ENCODE assay signal across 15 cellular contexts in the genomic region with DNA sequence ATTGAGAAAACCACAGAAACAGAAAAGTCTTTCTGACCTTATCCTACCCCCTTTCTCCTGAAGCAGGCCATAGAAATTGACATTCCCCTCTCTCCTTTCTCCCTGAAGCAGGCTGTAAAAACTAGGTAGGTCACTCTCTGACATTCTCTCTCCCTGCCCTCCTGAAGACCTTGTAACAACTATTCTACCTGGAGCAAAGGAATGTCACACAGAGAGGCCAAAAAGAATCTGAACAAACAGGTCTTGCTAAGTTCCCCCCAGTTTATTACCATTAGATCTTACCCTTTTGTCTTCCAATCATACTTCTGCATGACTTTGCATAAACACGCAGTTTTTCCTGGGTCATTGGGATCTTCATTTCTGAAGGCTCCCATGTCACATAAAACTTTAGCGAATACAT.
"Had no signal": no experiment of that assay in that cellular context is flagged by ENCODE, and none has a peak within 500 bp of the region (broad histone marks: within the 10 kb centered on the region; RNA-seq: fewer than 3 reads in every experiment).

No MANE protein-coding gene starts in this region.

- H3K27ac ChIP-seq: dorsolateral prefrontal cortex, esophagus squamous epithelium, neutrophil, right atrium auricular region, tibial artery had no signal

- H3K27me3 Mint-ChIP-seq: activated CD8-positive, alpha-beta memory T cell treated with anti-CD3 and anti-CD28 coated beads, Interleukin-2, amount 10 ng/mL, durations not matched to agents 7 days and 5 days; activated naive CD8-positive, alpha-beta T cell treated with anti-CD3 and anti-CD28 coated beads, Interleukin-2, amount 10 ng/mL, durations not matched to agents 7 days and 5 days had no signal

- H3K36me3 ChIP-seq: esophagus squamous epithelium, neutrophil, right atrium auricular region, tibial artery had no signal

- H3K4me1 ChIP-seq: esophagus squamous epithelium, right atrium auricular region, tibial artery had no signal

- H3K9me3 ChIP-seq: esophagus squamous epithelium, neutrophil, right atrium auricular region, tibial artery had no signal

- ATAC-seq: activated CD4-positive, CD25-positive, alpha-beta regulatory T cell treated with anti-CD3 and anti-CD28 coated beads, Interleukin-2, amount 50 U/mL, for 24 hours; activated CD8-positive, alpha-beta memory T cell treated with anti-CD3 and anti-CD28 coated beads, Interleukin-2, amount 10 ng/mL, durations not matched to agents 7 days and 5 days; activated T-cell treated with anti-CD3 and anti-CD28 coated beads, Interleukin-2, amount 50 U/mL, for 4 hours had no signal

- H3K4me1 Mint-ChIP-seq: naive B cell had no signal

- H3K9me3 Mint-ChIP-seq: activated T-cell treated with anti-CD3 and anti-CD28 coated beads, Interleukin-2, amount 50 U/mL, for 4 hours; T-helper 2 cell treated with Interferon-gamma antibody and Interleukin-4, amounts not matched to agents 5 μg/mL and 100 μg/mL, for 36 hours had no signal

- H3K27ac Mint-ChIP-seq: activated CD8-positive, alpha-beta memory T cell treated with anti-CD3 and anti-CD28 coated beads, Interleukin-2, amount 10 ng/mL, durations not matched to agents 7 days and 5 days; activated naive CD8-positive, alpha-beta T cell treated with anti-CD3 and anti-CD28 coated beads, Interleukin-2, amount 10 ng/mL, durations not matched to agents 7 days and 5 days; naive B cell; T-helper 2 cell treated with Interferon-gamma antibody and Interleukin-4, amounts not matched to agents 5 μg/mL and 100 μg/mL, for 36 hours had no signal

- H3K4me3 ChIP-seq: dorsolateral prefrontal cortex, esophagus squamous epithelium, right atrium auricular region, tibial artery had no signal

- H3K27me3 ChIP-seq: dorsolateral prefrontal cortex, esophagus squamous epithelium, neutrophil, right atrium auricular region, tibial artery had no signal

- H3K4me3 Mint-ChIP-seq: activated CD8-positive, alpha-beta memory T cell treated with anti-CD3 and anti-CD28 coated beads, Interleukin-2, amount 10 ng/mL, durations not matched to agents 7 days and 5 days; activated T-cell treated with anti-CD3 and anti-CD28 coated beads, Interleukin-2, amount 50 U/mL, for 4 hours; naive B cell; T-helper 2 cell treated with Interferon-gamma antibody and Interleukin-4, amounts not matched to agents 5 μg/mL and 100 μg/mL, for 36 hours had no signal

- DNase-seq: activated CD8-positive, alpha-beta memory T cell treated with anti-CD3 and anti-CD28 coated beads, Interleukin-2, amount 10 ng/mL, durations not matched to agents 7 days and 5 days; activated gamma-delta T cell; activated naive CD8-positive, alpha-beta T cell treated with anti-CD3 and anti-CD28 coated beads, Interleukin-2, amount 10 ng/mL, durations not matched to agents 7 days and 5 days; activated T-cell treated with anti-CD3 and anti-CD28 coated beads, Interleukin-2, amount 50 U/mL, for 4 hours; aorta; dorsolateral prefrontal cortex; esophagus squamous epithelium; glutamatergic neuron; naive B cell; small intestine; tibial artery had no signal
